ENCODE assay signal across 32 cellular contexts in genomic region chr2:61715501-61715900, GRCh38.
"Had no signal": no experiment of that assay in that cellular context is flagged by ENCODE, and none has a peak within 500 bp of the region (broad histone marks: within the 10 kb centered on the region; RNA-seq: fewer than 3 reads in every experiment).

No MANE protein-coding gene starts in this region.

- H3K36me3 ChIP-seq: brain microvascular endothelial cell, cardiac muscle cell had no signal

- H3K4me2 ChIP-seq: PC-9 had no signal

- H2AFZ ChIP-seq: PC-9 had no signal

- H3K27me3 ChIP-seq: brain microvascular endothelial cell, cardiac muscle cell had no signal

- ATAC-seq: activated naive CD8-positive, alpha-beta T cell treated with anti-CD3 and anti-CD28 coated beads, Interleukin-2, amount 50 U/mL, for 24 hours; Right ventricle myocardium inferior; SK-N-SH treated with all-trans-retinoic acid at 6 μM for 48 hours had no signal

- H3K27ac ChIP-seq: brain microvascular endothelial cell, cardiac muscle cell, PC-9, RWPE1, VCaP had no signal

- H3K4me3 ChIP-seq: cardiac muscle cell, PC-9 had no signal

- DNase-seq: activated B cell treated with CpG ODN at 0.5 μM for 24 hours; activated CD4-positive, alpha-beta memory T cell treated with anti-CD3 and anti-CD28 coated beads for 36 hours; activated CD4-positive, alpha-beta T cell treated with anti-CD3 and anti-CD28 coated beads for 4 hours; activated CD4-positive, alpha-beta T cell treated with anti-CD3 and anti-CD28 coated beads, Interleukin-2, amount 50 U/mL, for 1 hour; activated CD4-positive, CD25-positive, alpha-beta regulatory T cell treated with anti-CD3 and anti-CD28 coated beads, Interleukin-2, amount 50 U/mL, for 72 hours; activated CD8-positive, alpha-beta memory T cell treated with anti-CD3 and anti-CD28 coated beads, Interleukin-2, amount 50 U/mL, for 48 hours; activated effector memory CD4-positive, alpha-beta T cell treated with Interleukin-2 at 50 U/mL for 16 hours; activated naive CD4-positive, alpha-beta T cell treated with anti-CD3 and anti-CD28 coated beads, Interleukin-2, amount 10 ng/mL, durations not matched to agents 7 days and 5 days; activated naive CD8-positive, alpha-beta T cell treated with anti-CD3 and anti-CD28 coated beads, Interleukin-2, amount 50 U/mL, for 24 hours; activated T-cell treated with anti-CD3 and anti-CD28 coated beads, Interleukin-2, amount 50 U/mL, for 48 hours; amniotic stem cell; aorta; brain microvascular endothelial cell; NCI-H1048; NCI-H1105 treated with DMSO at 0.1 percent for 48 hours; NCI-H1436; NCI-H1694; NCI-H1930; NCI-H2081 treated with DMSO at 0.1 percent for 48 hours; NCI-H345; NCI-H524 treated with DMSO at 0.1 percent for 48 hours; NK-92 treated with Interleukin-12 subunit alpha and Interleukin-12 subunit beta, amount 100 ng/mL, for 24 hours; PC-9; SIG-M5; T-helper 1 cell; T-helper 2 cell; T-helper 9 cell had no signal
